Comparison of ENCODE assay signal across 8 cellular contexts in genomic region chr6:96520851-96521115, GRCh38. TPM values are rescaled to one million over a fixed set of nuclear protein-coding genes. Genes with fewer than 3 reads are reported as not detected.
A peak's percentile ranks its signal among the peaks of the same experiment; 100 is the strongest.
DNase-seq lines count a peak whose midpoint lies in the region; ATAC-seq, FAIRE-seq and TF ChIP-seq lines count a peak whose summit lies in the region.

No MANE protein-coding gene starts in this region.

- DNase-seq in GM18507 (ENCODE audit: extremely low spot score, insufficient read length, low read depth) = no peak
- peak; percentile 3 for DNase-seq in RPMI7951 (ENCODE audit: low read depth)
- no peak for DNase-seq in esophagus squamous epithelium (lab: John Stamatoyannopoulos, UW)
- DNase-seq in retinal pigment epithelial cell (ENCODE audit: low read depth) = no peak
- no peak for DNase-seq in OCI-M2 (lab: John Stamatoyannopoulos, UW; ENCODE audit: unreplicated experiment)
- DNase-seq in NCI-H1048 (lab: John Stamatoyannopoulos, UW) = no peak

- peaks cover 0 to 18% (median 0%) of the 10 kb centered on the region in 3 donors for H3K36me3 ChIP-seq in esophagus squamous epithelium

- ATAC-seq in HG02798 (IDR thresholded peaks at IDR 0.05; ENCODE audit: poor library complexity, unreplicated experiment) = no peak
- no peak for ATAC-seq in HG03135 (IDR thresholded peaks at IDR 0.05; ENCODE audit: unreplicated experiment)

- no peak for TF ChIP-seq CTCF in esophagus squamous epithelium (IDR thresholded peaks at IDR 0.05)
- TF ChIP-seq CTCF in retinal pigment epithelial cell (conservative IDR thresholded peaks at IDR 0.05; ENCODE audit: low read depth, low read length) = no peak

- H3K4me3 ChIP-seq in esophagus squamous epithelium (peak overlapping the region; percentile 70 to 92 (median 79)), retinal pigment epithelial cell (ENCODE audit: low read length) (peak overlapping the region; percentile 87)

- no peaks in the 10 kb centered on the region for H3K27me3 ChIP-seq in esophagus squamous epithelium

- intact Hi-C loops in esophagus squamous epithelium (cut with DNase I) = no loop called here

- peaks cover 0 to 38% (median 20%) of the 10 kb centered on the region in 3 donors for H3K4me1 ChIP-seq in esophagus squamous epithelium

- no peak for TF ChIP-seq POLR2A in esophagus squamous epithelium (IDR thresholded peaks at IDR 0.05)

- FAIRE-seq in GM18507 (lab: Jason Lieb, UNC) = peak; percentile 53

- H3K27ac ChIP-seq in esophagus squamous epithelium = peak overlapping the region in 3 of 4 donors; percentile 95 to 98 (median 95)

- no peaks in the 10 kb centered on the region for H3K9me3 ChIP-seq in esophagus squamous epithelium

RNA-seq across cellular contexts. Expression of gene UFL1, which starts 0.8 kb away (rescaled TPM):
- 24.2 and 27.0 TPM in 2 replicates for total RNA-seq in RPMI7951 (2014; rRNA removed; shearing (Covaris generic))
- total RNA-seq in esophagus squamous epithelium = 10 to 100 TPM; 14.4 to 29.4 (median 24.0) TPM

RNA-seq across cellular contexts. Expression of gene FHL5, which starts 42.1 kb away (rescaled TPM):
- not detected in 2 replicates for total RNA-seq in RPMI7951 (2014; rRNA removed; shearing (Covaris generic))
- total RNA-seq in esophagus squamous epithelium = 10 to 100 TPM in 2 of 4 donors, 1 to 10 TPM in 1, under 1 TPM in 1; 0.83 to 15.2 (median 7.3) TPM
